In genomic region chrY:26268934-26269333, GRCh38 we compare ENCODE assay signal across 3 cellular contexts.
A peak's percentile ranks its signal among the peaks of the same experiment; 100 is the strongest.
DNase-seq lines count a peak whose midpoint lies in the region; ATAC-seq and TF ChIP-seq lines count a peak whose summit lies in the region.
"Not testable (repeated sequence)": the region's sequence is repeated elsewhere in the genome, so short reads cannot be mapped to it uniquely, and the experiment has no call there.

No MANE protein-coding gene starts in this region.

- DNase-seq in RWPE2 (ENCODE audit: low spot score); Right ventricle myocardium superior; thoracic aorta (ENCODE audit: low spot score): not testable (repeated sequence)

- ATAC-seq in RWPE2 (ENCODE audit: low read depth) (0 out of 3 replicates have a peak, but pooled peaks have one; percentile 17), Right ventricle myocardium superior (ENCODE audit: poor library complexity) (peak; percentile 52), thoracic aorta (ENCODE audit: insufficient number of reproducible peaks, low FRiP score, low read depth) (peak; percentile 40)

- H3K27ac ChIP-seq in RWPE2 (ENCODE audit: poor library complexity, severe bottlenecking); thoracic aorta: not testable (repeated sequence)

- not testable (repeated sequence) for H3K27me3 ChIP-seq in RWPE2 (ENCODE audit: insufficient read depth, poor library complexity, severe bottlenecking); thoracic aorta (replicated peaks; ENCODE audit: insufficient read depth)

- TF ChIP-seq CTCF in RWPE2 (IDR thresholded peaks at IDR 0.05; ENCODE audit: poor library complexity, severe bottlenecking); thoracic aorta (IDR thresholded peaks at IDR 0.05): not testable (repeated sequence)

- H3K36me3 ChIP-seq in RWPE2 (ENCODE audit: low read depth); thoracic aorta: not testable (repeated sequence)

- H3K9me3 ChIP-seq in RWPE2 (ENCODE audit: severe bottlenecking); thoracic aorta: not testable (repeated sequence)

- H3K4me3 ChIP-seq in RWPE2 (ENCODE audit: severe bottlenecking); thoracic aorta: not testable (repeated sequence)

- H3K4me1 ChIP-seq in RWPE2 (ENCODE audit: insufficient read depth, poor library complexity, severe bottlenecking); thoracic aorta (ENCODE audit: control insufficient read depth in 1 of 2, low read depth in 2 of 2): not testable (repeated sequence)

- intact Hi-C loops in Right ventricle myocardium superior (cut with DNase I) = not testable (repeated sequence)
